ENCODE assay signal across 8 cellular contexts in genomic region chr3:184371570-184372018, GRCh38. TPM values are rescaled to one million over a fixed set of nuclear protein-coding genes. Genes with fewer than 3 reads are reported as not detected.
DNase-seq lines count a peak whose midpoint lies in the region; ATAC-seq and TF ChIP-seq lines count a peak whose summit lies in the region.

No MANE protein-coding gene starts in this region.

- peak overlapping the region; percentile 73 to 84 (median 82) for H3K27ac Mint-ChIP-seq in brain

- peak; percentile 58 for ATAC-seq in HG02885 (IDR thresholded peaks at IDR 0.05; ENCODE audit: poor library complexity, unreplicated experiment)
- no peak for ATAC-seq in GM21786 (IDR thresholded peaks at IDR 0.05; ENCODE audit: unreplicated experiment)

- H3K9me3 Mint-ChIP-seq in brain: no peaks in the 10 kb centered on the region

- peak overlapping the region in 4 of 5 experiments; percentile 17 to 75 (median 40) for H3K4me3 Mint-ChIP-seq in brain

- peak; percentile 93 for TF ChIP-seq CTCF in GM10266 (IDR thresholded peaks at IDR 0.05; ENCODE audit: control insufficient read depth, insufficient read depth, low read depth, missing control alignments)
- TF ChIP-seq CTCF in brain (conservative IDR thresholded peaks at IDR 0.05): peak; percentile 98

- peak; percentile 87 for DNase-seq in GM10266 (ENCODE audit: extremely low spot score)
- peak; percentile 94 for DNase-seq in NCI-H2081 treated with DMSO at 0.1 percent for 48 hours (lab: John Stamatoyannopoulos, UW)
- peak; percentile 30 for DNase-seq in T-helper 22 cell (ENCODE audit: low read depth)
- DNase-seq in iPS DF 19.7 (ENCODE audit: low read depth, low spot score): peak; percentile 82
- DNase-seq in smooth muscle cell of the brain vasculature (ENCODE audit: low read depth, low spot score): peak; percentile 83

- H3K4me1 Mint-ChIP-seq in brain: peaks cover 33% of the 10 kb centered on the region

- H3K27me3 Mint-ChIP-seq in brain: peaks cover 15% of the 10 kb centered on the region

- H3K36me3 Mint-ChIP-seq in brain: peaks cover 25% of the 10 kb centered on the region

RNA-seq across cellular contexts. Expression of gene THPO, which starts 6.4 kb away (rescaled TPM):
- 0.22 TPM for polyA plus RNA-seq in brain (ENCODE audit: insufficient read depth, low read depth, low replicate concordance)

RNA-seq across cellular contexts. Expression of gene CHRD, which starts 8.3 kb away (rescaled TPM):
- 3.9 TPM for polyA plus RNA-seq in brain (ENCODE audit: insufficient read depth, low read depth, low replicate concordance)

RNA-seq across cellular contexts. Expression of gene POLR2H, which starts 10.1 kb away (rescaled TPM):
- polyA plus RNA-seq in brain (ENCODE audit: insufficient read depth, low read depth, low replicate concordance): 90.7 TPM

RNA-seq across cellular contexts. Expression of gene CLCN2, which starts 10.2 kb away (rescaled TPM):
- polyA plus RNA-seq in brain (ENCODE audit: insufficient read depth, low read depth, low replicate concordance): 2.6 TPM

RNA-seq across cellular contexts. Expression of gene FAM131A, which starts 34.2 kb away (rescaled TPM):
- polyA plus RNA-seq in brain (ENCODE audit: insufficient read depth, low read depth, low replicate concordance): 71.5 TPM

Comparison
In these comparisons a context has a peak if more than half of its experiments do, and no peak if none do; other contexts are left out.
1. DNase-seq: peak in every context shown above with its lines; median percentile 94 in NCI-H2081 treated with DMSO at 0.1 percent for 48 hours; 87 in GM10266; 83 in smooth muscle cell of the brain vasculature; 82 in iPS DF 19.7; 30 in T-helper 22 cell.